Comparison of ENCODE assay signal across 8 cellular contexts in genomic region chr1:23531695-23532094, GRCh38. TPM values are rescaled to one million over a fixed set of nuclear protein-coding genes. Genes with fewer than 3 reads are reported as not detected.
DNase-seq lines count a peak whose midpoint lies in the region; ATAC-seq and TF ChIP-seq lines count a peak whose summit lies in the region.

No MANE protein-coding gene starts in this region.

- no peak for TF ChIP-seq POLR2A in upper lobe of left lung (IDR thresholded peaks at IDR 0.05)
- TF ChIP-seq POLR2A in erythroblast (IDR thresholded peaks at IDR 0.05; ENCODE audit: low read length), result no peak

- H3K9me3 ChIP-seq in heart right ventricle, result no peaks in the 10 kb centered on the region
- H3K9me3 ChIP-seq in upper lobe of left lung, result no peaks in the 10 kb centered on the region

- no peaks in the 10 kb centered on the region for H3K36me3 Mint-ChIP-seq in activated naive CD8-positive, alpha-beta T cell
- H3K36me3 Mint-ChIP-seq in memory B cell, result no peaks in the 10 kb centered on the region

- peaks cover 53% of the 10 kb centered on the region for H3K4me1 Mint-ChIP-seq in activated naive CD8-positive, alpha-beta T cell (ENCODE audit: low read depth)
- peaks cover 48% of the 10 kb centered on the region for H3K4me1 Mint-ChIP-seq in memory B cell

- TF ChIP-seq EP300 in upper lobe of left lung (IDR thresholded peaks at IDR 0.05), result no peak

- WGBS in heart right ventricle, 2 donors, result 55 to 63% methylated on average over 3 of the region's 3 CpGs
- 59 to 61% methylated on average over 3 of the region's 3 CpGs for WGBS in upper lobe of left lung, 2 donors

- no peaks in the 10 kb centered on the region for H3K27me3 Mint-ChIP-seq in activated naive CD8-positive, alpha-beta T cell
- no peaks in the 10 kb centered on the region for H3K27me3 Mint-ChIP-seq in memory B cell

- H3K36me3 ChIP-seq in heart right ventricle, result no peaks in the 10 kb centered on the region
- no peaks in the 10 kb centered on the region for H3K36me3 ChIP-seq in upper lobe of left lung

- H3K27ac ChIP-seq in heart right ventricle (peak overlapping the region in 4 of 10 donors; percentile 3 to 76 (median 20)), upper lobe of left lung (peak overlapping the region in 3 of 4 donors; percentile 27 to 82 (median 44))

- intact Hi-C loops in heart right ventricle (cut with DNase I), result loop anchor here in 1 of 10 donors (2.0 kb wide), 1 partner anchor 43 kb away; no protein-coding TSS in a partner anchor
- intact Hi-C loops in cardiac septum (cut with DNase I), result loop anchor here (2.0 to 10.0 kb wide), 2 partner anchors 35 to 107 kb away; partner anchors contain the start of gene TCEA3

- peak overlapping the region; percentile 61 for H3K27ac Mint-ChIP-seq in activated naive CD8-positive, alpha-beta T cell
- peak overlapping the region; percentile 75 for H3K27ac Mint-ChIP-seq in memory B cell

- TF ChIP-seq CTCF in heart right ventricle (IDR thresholded peaks at IDR 0.05), result no peak
- TF ChIP-seq CTCF in upper lobe of left lung (IDR thresholded peaks at IDR 0.05), result no peak

- peaks cover 0 to 16% (median 6%) of the 10 kb centered on the region in 7 donors for H3K27me3 ChIP-seq in heart right ventricle
- H3K27me3 ChIP-seq in upper lobe of left lung, result no peaks in the 10 kb centered on the region

- peak overlapping the region; percentile 89 for H3K4me3 Mint-ChIP-seq in activated naive CD8-positive, alpha-beta T cell
- peak overlapping the region; percentile 87 for H3K4me3 Mint-ChIP-seq in memory B cell

- peaks cover 14 to 74% (median 28%) of the 10 kb centered on the region in 9 donors for H3K4me1 ChIP-seq in heart right ventricle
- peaks cover 41 to 68% (median 50%) of the 10 kb centered on the region in 4 donors for H3K4me1 ChIP-seq in upper lobe of left lung

- DNase-seq in heart right ventricle (no peak), cardiac septum (ENCODE audit: low spot score) (no peak), memory B cell (ENCODE audit: low spot score in 2 of 2) (no peak), upper lobe of left lung (no peak), erythroblast (lab: John Stamatoyannopoulos, UW) (no peak), GOT3 (lab: John Stamatoyannopoulos, UW) (no peak)
- DNase-seq in stimulated activated CD8-positive, alpha-beta memory T cell treated with anti-CD3 and anti-CD28 coated beads, Interleukin-4, amount 100 ng/mL, for 48 hours, result no peak

- H3K4me3 ChIP-seq in heart right ventricle (peak overlapping the region in 8 of 10 donors; percentile 1 to 76 (median 58)), upper lobe of left lung (peak overlapping the region in 3 of 4 donors; percentile 52 to 65 (median 63))

- H3K9me3 Mint-ChIP-seq in activated naive CD8-positive, alpha-beta T cell (ENCODE audit: low read depth), result no peaks in the 10 kb centered on the region
- no peaks in the 10 kb centered on the region for H3K9me3 Mint-ChIP-seq in memory B cell

- ATAC-seq in heart right ventricle (no peak), memory B cell (ENCODE audit: low read depth) (no peak), upper lobe of left lung (ENCODE audit: low FRiP score in 2 of 2) (no peak)

RNA-seq across cellular contexts. Expression of gene E2F2, which starts 0.7 kb away (rescaled TPM):
- total RNA-seq in heart right ventricle (1 to 10 TPM in 1 of 10 donors, under 1 TPM in 8, not detected in 1; 0.04 to 2.3 (median 0.17) TPM), cardiac septum (0.30 TPM), upper lobe of left lung (1 to 10 TPM in 5 of 6 donors, under 1 TPM in 1; 0.69 to 1.9 (median 1.1) TPM)
- under 1 TPM in 1 of 2 donors, not detected in 1; 0.06 TPM for polyA plus RNA-seq in heart right ventricle

RNA-seq across cellular contexts. Expression of gene ID3, which starts 27.6 kb away (rescaled TPM):
- total RNA-seq in heart right ventricle (100 to 1,000 TPM in 3 of 10 donors, 10 to 100 TPM in 7; 44.7 to 148 (median 83.4) TPM), cardiac septum (126 TPM), upper lobe of left lung (100 to 1,000 TPM in 4 of 6 donors, 10 to 100 TPM in 2; 75.4 to 269 (median 135) TPM)
- polyA plus RNA-seq in heart right ventricle, result 100 to 1,000 TPM in 1 of 2 donors, 10 to 100 TPM in 1; 73.6 to 217 TPM

RNA-seq across cellular contexts. Expression of gene ASAP3, which starts 47.7 kb away (rescaled TPM):
- total RNA-seq in heart right ventricle (10 to 100 TPM; 15.5 to 58.4 (median 30.4) TPM), cardiac septum (30.5 TPM), upper lobe of left lung (10 to 100 TPM; 29.5 to 47.2 (median 41.8) TPM)
- polyA plus RNA-seq in heart right ventricle, result 10 to 100 TPM; 22.9 to 58.2 TPM
